ENCODE assay signal across 8 cellular contexts in genomic region chr5:160021818-160022446, GRCh38. TPM values are rescaled to one million over a fixed set of nuclear protein-coding genes. Genes with fewer than 3 reads are reported as not detected.
A peak's percentile ranks its signal among the peaks of the same experiment; 100 is the strongest.
DNase-seq lines count a peak whose midpoint lies in the region; ATAC-seq and TF ChIP-seq lines count a peak whose summit lies in the region.

No MANE protein-coding gene starts in this region.

- no peak overlapping the region for H3K4me3 Mint-ChIP-seq in activated CD4-positive, alpha-beta T cell treated with anti-CD3 and anti-CD28 coated beads, Interleukin-2, amount 10 ng/mL, durations not matched to agents 24 days and 14 days
- H3K4me3 Mint-ChIP-seq in effector memory CD8-positive, alpha-beta T cell, result no peak overlapping the region
- no peak overlapping the region for H3K4me3 Mint-ChIP-seq in mesothelial cell of epicardium

- peak; percentile 56 for DNase-seq in Caki2 (ENCODE audit: low read depth)
- peak; percentile 66 for DNase-seq in NCI-H460 (ENCODE audit: extremely low read depth, low read depth)
- peak; percentile 89 for DNase-seq in activated CD4-positive, alpha-beta T cell treated with anti-CD3 and anti-CD28 coated beads, Interleukin-2, amount 10 ng/mL, durations not matched to agents 24 days and 14 days
- DNase-seq in effector memory CD8-positive, alpha-beta T cell, result peak; percentile 61 to 65 (median 63)
- peak in 1 of 2 experiments; percentile 51 for DNase-seq in mesothelial cell of epicardium (ENCODE audit: low spot score in 2 of 2, unreplicated experiment in 2 of 2)
- DNase-seq in stromal cell of bone marrow (ENCODE audit: low read depth), result peak; percentile 39

- intact Hi-C loops in activated CD4-positive, alpha-beta T cell treated with anti-CD3 and anti-CD28 coated beads, Interleukin-2, amount 10 ng/mL, durations not matched to agents 24 days and 14 days (cut with micrococcal nuclease), result loop anchor here (1.0 to 5.0 kb wide), 4 partner anchors 97 to 370 kb away; partner anchors contain the start of gene PWWP2A

- H3K27ac Mint-ChIP-seq in activated CD4-positive, alpha-beta T cell treated with anti-CD3 and anti-CD28 coated beads, Interleukin-2, amount 10 ng/mL, durations not matched to agents 24 days and 14 days, result no peak overlapping the region
- H3K27ac Mint-ChIP-seq in effector memory CD8-positive, alpha-beta T cell, result peak overlapping the region; percentile 82 to 92
- H3K27ac Mint-ChIP-seq in mesothelial cell of epicardium, result peak overlapping the region; percentile 68

- peaks cover 15% of the 10 kb centered on the region for H3K4me1 Mint-ChIP-seq in activated CD4-positive, alpha-beta T cell treated with anti-CD3 and anti-CD28 coated beads, Interleukin-2, amount 10 ng/mL, durations not matched to agents 24 days and 14 days
- peaks cover 21 to 45% of the 10 kb centered on the region in 2 donors for H3K4me1 Mint-ChIP-seq in effector memory CD8-positive, alpha-beta T cell (ENCODE audit: low read depth in 2 of 2)
- peaks cover 2% of the 10 kb centered on the region for H3K4me1 Mint-ChIP-seq in mesothelial cell of epicardium

- no peaks in the 10 kb centered on the region for H3K27me3 Mint-ChIP-seq in activated CD4-positive, alpha-beta T cell treated with anti-CD3 and anti-CD28 coated beads, Interleukin-2, amount 10 ng/mL, durations not matched to agents 24 days and 14 days
- H3K27me3 Mint-ChIP-seq in effector memory CD8-positive, alpha-beta T cell, result no peaks in the 10 kb centered on the region
- no peaks in the 10 kb centered on the region for H3K27me3 Mint-ChIP-seq in mesothelial cell of epicardium (ENCODE audit: low read depth)

- ATAC-seq in GM19397 (IDR thresholded peaks at IDR 0.05; ENCODE audit: unreplicated experiment) (peak; percentile 88), HG03457 (IDR thresholded peaks at IDR 0.05; ENCODE audit: unreplicated experiment) (peak; percentile 68)
- ATAC-seq in effector memory CD8-positive, alpha-beta T cell (replicated peaks), result peak; percentile 92

- in situ Hi-C loops in Caki2 (cut with HindIII; ENCODE audit: low pct_unique_long_range_greater_than_20kb, low sequenced_read_pairs), result no loop called here

- no peaks in the 10 kb centered on the region for H3K9me3 Mint-ChIP-seq in activated CD4-positive, alpha-beta T cell treated with anti-CD3 and anti-CD28 coated beads, Interleukin-2, amount 10 ng/mL, durations not matched to agents 24 days and 14 days
- H3K9me3 Mint-ChIP-seq in effector memory CD8-positive, alpha-beta T cell, result no peaks in the 10 kb centered on the region
- no peaks in the 10 kb centered on the region for H3K9me3 Mint-ChIP-seq in mesothelial cell of epicardium

- peak; percentile 89 for TF ChIP-seq CTCF in mesothelial cell of epicardium (IDR thresholded peaks at IDR 0.05; ENCODE audit: unreplicated experiment)

- peaks cover 25% of the 10 kb centered on the region for H3K36me3 Mint-ChIP-seq in activated CD4-positive, alpha-beta T cell treated with anti-CD3 and anti-CD28 coated beads, Interleukin-2, amount 10 ng/mL, durations not matched to agents 24 days and 14 days (ENCODE audit: low read depth)
- H3K36me3 Mint-ChIP-seq in effector memory CD8-positive, alpha-beta T cell (ENCODE audit: insufficient read depth), result peaks cover 22% of the 10 kb centered on the region
- peaks cover 9% of the 10 kb centered on the region for H3K36me3 Mint-ChIP-seq in mesothelial cell of epicardium

RNA-seq across cellular contexts. Expression of gene TTC1, which starts 13.0 kb away (rescaled TPM):
- total RNA-seq in Caki2 (2014; rRNA removed; shearing (Covaris generic); ENCODE audit: low replicate concordance), result 30.5 and 39.1 TPM in 2 replicates
- total RNA-seq in NCI-H460 (2014; rRNA removed; shearing (Covaris generic)), result 59.9 and 67.6 TPM in 2 replicates
- 23.3 and 27.8 TPM in 2 replicates for polyA plus RNA-seq in NCI-H460 (2014; cell fraction: nucleus; rRNA removed)
- 64.8 and 68.0 TPM in 2 replicates for total RNA-seq in activated CD4-positive, alpha-beta T cell treated with anti-CD3 and anti-CD28 coated beads, Interleukin-2, amount 10 ng/mL, durations not matched to agents 24 days and 14 days
- 36.7 to 38.3 TPM (median 38.3 TPM) in 3 replicates for total RNA-seq in mesothelial cell of epicardium
